19 cellular contexts compared by ENCODE assay signal in the genomic region with DNA sequence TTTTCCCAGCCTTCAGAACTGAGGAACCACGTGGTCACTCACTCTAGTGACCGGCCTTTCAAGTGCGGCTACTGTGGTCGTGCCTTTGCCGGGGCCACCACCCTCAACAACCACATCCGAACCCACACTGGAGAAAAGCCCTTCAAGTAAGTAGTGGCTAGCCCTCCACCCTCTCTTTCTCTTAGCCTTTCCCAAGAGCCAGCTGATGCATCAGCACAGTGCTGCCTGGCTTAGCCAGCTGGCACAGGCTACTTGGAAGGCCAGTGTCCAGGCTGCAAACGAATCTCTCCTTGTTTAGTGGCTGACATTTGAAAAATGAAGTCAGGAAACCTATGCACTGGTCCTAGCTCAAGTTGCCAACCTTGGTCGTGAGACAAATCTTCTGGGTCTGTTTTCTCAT.
DNase-seq lines count a peak whose midpoint lies in the region; ATAC-seq and TF ChIP-seq lines count a peak whose summit lies in the region.
"Had no signal": no experiment of that assay in that cellular context is flagged by ENCODE, and none has a peak within 500 bp of the region (broad histone marks: within the 10 kb centered on the region; RNA-seq: fewer than 3 reads in every experiment).

No MANE protein-coding gene starts in this region.

- WGBS in heart right ventricle, 2 donors: 79 to 80% methylated on average over 8 of the region's 8 CpGs

- no peak for TF ChIP-seq CTCF in AG10803 (conservative IDR thresholded peaks at IDR 0.05; ENCODE audit: low read length)
- no peak for TF ChIP-seq CTCF in heart right ventricle (IDR thresholded peaks at IDR 0.05)
- TF ChIP-seq CTCF in foreskin keratinocyte (conservative IDR thresholded peaks at IDR 0.05): no peak

- ATAC-seq in heart right ventricle (peak; percentile 56 to 95 (median 80)), foreskin keratinocyte (no peak), GM19467 (IDR thresholded peaks at IDR 0.05; ENCODE audit: unreplicated experiment) (no peak)

- H3K4me3 ChIP-seq in AG10803 (ENCODE audit: low read length) (no peak overlapping the region), heart right ventricle (no peak overlapping the region)
- H3K4me3 ChIP-seq: neural progenitor cell, PC-9 had no signal

- DNase-seq in AG10803 (ENCODE audit: low read depth): peak; percentile 10
- DNase-seq in SW480 (ENCODE audit: low spot score): peak; percentile 32
- DNase-seq in heart right ventricle: peak; percentile 12 to 26
- peak; percentile 61 for DNase-seq in myocyte (ENCODE audit: low read depth)
- DNase-seq in NCI-H1436 (lab: John Stamatoyannopoulos, UW): no peak
- DNase-seq in foreskin keratinocyte: no peak
- DNase-seq in NCI-H526 (lab: John Stamatoyannopoulos, UW): no peak
- DNase-seq: activated naive CD4-positive, alpha-beta T cell treated with Interleukin-2 at 50 U/mL for 16 hours; amniotic stem cell; central memory CD4-positive, alpha-beta T cell; NCI-H1436 treated with DMSO at 0.1 percent for 48 hours; NCI-H2171; PC-9; stimulated activated CD4-positive, alpha-beta T cell treated with anti-CD3 and anti-CD28 coated beads, Interleukin-15, amount 100 ng/mL, for 24 hours; T-helper 2 cell; WERI-Rb-1 had no signal

- H3K4me1 ChIP-seq in heart right ventricle (peaks cover 0 to 7% (median 0%) of the 10 kb centered on the region in 9 donors), foreskin keratinocyte (peaks cover 3% of the 10 kb centered on the region)

- H3K27ac ChIP-seq in heart right ventricle (no peak overlapping the region), foreskin keratinocyte (no peak overlapping the region)
- H3K27ac ChIP-seq: epithelial cell of prostate, neural progenitor cell, PC-9, WERI-Rb-1 had no signal

- no peaks in the 10 kb centered on the region for H3K27me3 ChIP-seq in heart right ventricle
- H3K27me3 ChIP-seq in foreskin keratinocyte: no peaks in the 10 kb centered on the region
- H3K27me3 ChIP-seq: neural progenitor cell had no signal

- intact Hi-C loops in heart right ventricle (cut with DNase I): no loop called here

- H3K36me3 ChIP-seq in heart right ventricle: no peaks in the 10 kb centered on the region
- H3K36me3 ChIP-seq: neural progenitor cell, WERI-Rb-1 had no signal

- H3K9me3 ChIP-seq in heart right ventricle: no peaks in the 10 kb centered on the region

Comparison
In these comparisons a context has a peak if more than half of its experiments do, and no peak if none do; other contexts are left out.
1. DNase-seq: peak in AG10803 (single experiment), SW480 (single experiment), heart right ventricle (2 of 2) and myocyte (single experiment); none in NCI-H1436 (single experiment), foreskin keratinocyte (0 of 2) and NCI-H526 (0 of 2).
2. ATAC-seq: peak in heart right ventricle (8 of 8); none in foreskin keratinocyte (single experiment) and GM19467 (single experiment).